ENCODE assay signal across 9 cellular contexts in genomic region chr14:106436310-106436905, GRCh38.
DNase-seq lines count a peak whose midpoint lies in the region; ATAC-seq and TF ChIP-seq lines count a peak whose summit lies in the region.
"Had no signal": no experiment of that assay in that cellular context is flagged by ENCODE, and none has a peak within 500 bp of the region (broad histone marks: within the 10 kb centered on the region; RNA-seq: fewer than 3 reads in every experiment).

No MANE protein-coding gene starts in this region.

- H3K9me2 ChIP-seq in hepatocyte (replicated peaks; ENCODE audit: insufficient read depth): no peaks in the 10 kb centered on the region

- no peak overlapping the region for H2AFZ ChIP-seq in hepatocyte

- no peak overlapping the region for H3K4me2 ChIP-seq in hepatocyte

- 67% methylated on average over 16 of the region's 16 CpGs for WGBS in hepatocyte (ENCODE audit: low lambda C conversion rate, missing lambda C conversion rate)

- H3K4me3 ChIP-seq in AG10803 (ENCODE audit: low read length) (no peak overlapping the region), brain microvascular endothelial cell (ENCODE audit: low read depth, low read length) (no peak overlapping the region), hepatocyte (no peak overlapping the region)
- H3K4me3 ChIP-seq: skin epidermis had no signal

- in situ Hi-C loops in brain microvascular endothelial cell (cut with HindIII; ENCODE audit: low pct_ligation_motif_present, low sequenced_read_pairs): no loop called here

- H4K20me1 ChIP-seq in hepatocyte (ENCODE audit: insufficient read depth, poor library complexity, severe bottlenecking): no peaks in the 10 kb centered on the region

- H3K27ac ChIP-seq in brain microvascular endothelial cell (no peak overlapping the region), hepatocyte (no peak overlapping the region)
- H3K27ac ChIP-seq: skin epidermis had no signal

- DNase-seq in AG10803 (ENCODE audit: low read depth): no peak
- DNase-seq in HuH-7 (ENCODE audit: low spot score): peak; percentile 4
- peak; percentile 10 for DNase-seq in T-helper 22 cell (ENCODE audit: low read depth)
- no peak for DNase-seq in brain microvascular endothelial cell
- peak; percentile 85 for DNase-seq in stimulated activated CD4-positive, alpha-beta T cell treated with anti-CD3 and anti-CD28 coated beads, Interleukin-15, amount 100 ng/mL, for 24 hours
- no peak for DNase-seq in hepatocyte (ENCODE audit: low spot score)

- H3K9me3 ChIP-seq in hepatocyte (ENCODE audit: low read depth): no peaks in the 10 kb centered on the region

- no peaks in the 10 kb centered on the region for H3K79me2 ChIP-seq in hepatocyte

- H3K27me3 ChIP-seq in brain microvascular endothelial cell (replicated peaks) (no peaks in the 10 kb centered on the region), hepatocyte (no peaks in the 10 kb centered on the region)

- ATAC-seq in HG02759 (IDR thresholded peaks at IDR 0.05; ENCODE audit: unreplicated experiment) (no peak), HG03457 (IDR thresholded peaks at IDR 0.05; ENCODE audit: unreplicated experiment) (no peak)

- no peaks in the 10 kb centered on the region for H3K36me3 ChIP-seq in brain microvascular endothelial cell (replicated peaks)
- no peaks in the 10 kb centered on the region for H3K36me3 ChIP-seq in hepatocyte (replicated peaks; ENCODE audit: insufficient read depth, low read depth)

- 0 out of 2 replicates have a peak, but pooled peaks have one; percentile 5 for TF ChIP-seq CTCF in AG10803 (conservative IDR thresholded peaks at IDR 0.05; ENCODE audit: low read length)
- peak; percentile 20 for TF ChIP-seq CTCF in brain microvascular endothelial cell (IDR thresholded peaks at IDR 0.05; ENCODE audit: low read depth, low read length, missing control alignments)
- TF ChIP-seq CTCF in hepatocyte (IDR thresholded peaks at IDR 0.05; ENCODE audit: poor library complexity): no peak

- H3K4me1 ChIP-seq in hepatocyte (ENCODE audit: insufficient read depth): no peaks in the 10 kb centered on the region

Comparison
In these comparisons a context has a peak if more than half of its experiments do, and no peak if none do; other contexts are left out.
1. DNase-seq: peak in HuH-7 (single experiment), T-helper 22 cell (single experiment) and stimulated activated CD4-positive, alpha-beta T cell treated with anti-CD3 and anti-CD28 coated beads, Interleukin-15, amount 100 ng/mL, for 24 hours (single experiment); none in AG10803 (single experiment), brain microvascular endothelial cell (single experiment) and hepatocyte (single experiment).